Comparison of ENCODE assay signal across 10 cellular contexts in the genomic region with DNA sequence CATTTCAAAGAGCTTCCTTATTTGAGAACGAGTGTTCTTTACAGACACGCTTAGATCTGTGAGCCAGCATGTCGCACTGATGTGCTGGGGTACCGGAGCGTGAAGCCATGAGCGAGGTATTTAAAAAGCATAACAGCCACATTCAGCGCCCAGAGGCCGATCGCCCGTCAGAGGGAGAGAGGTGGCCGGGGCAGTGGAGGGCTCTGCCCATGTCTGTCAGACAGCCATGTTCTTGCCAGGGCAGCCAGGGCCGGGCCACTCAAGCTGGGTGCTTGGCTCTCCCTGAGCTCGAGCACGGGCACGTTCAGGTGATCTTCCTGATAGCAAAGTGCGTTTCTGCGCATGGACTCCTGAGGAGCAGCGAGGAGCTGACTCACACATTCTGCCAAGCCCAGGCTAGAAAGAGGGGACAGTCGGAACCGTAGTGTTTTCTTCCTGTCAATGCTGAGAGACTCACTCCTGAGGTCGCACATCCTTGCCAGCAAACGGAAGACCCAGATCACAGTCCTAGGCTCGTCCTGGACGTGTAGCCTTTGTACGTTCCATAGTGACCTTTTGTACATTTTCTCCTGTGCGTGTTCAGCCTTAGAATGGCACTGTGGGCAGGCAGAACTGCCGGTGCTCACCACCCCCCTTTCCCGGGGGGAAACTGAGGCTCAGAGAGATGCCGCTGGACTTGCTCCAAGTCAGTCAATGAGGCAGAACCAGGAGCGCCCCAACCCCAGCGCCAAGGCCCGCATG.
DNase-seq lines count a peak whose midpoint lies in the region; ATAC-seq and TF ChIP-seq lines count a peak whose summit lies in the region.
"Had no signal": no experiment of that assay in that cellular context is flagged by ENCODE, and none has a peak within 500 bp of the region (broad histone marks: within the 10 kb centered on the region; RNA-seq: fewer than 3 reads in every experiment).

No MANE protein-coding gene starts in this region.

- TF ChIP-seq EP300 in upper lobe of left lung (IDR thresholded peaks at IDR 0.05), result no peak

- H3K27ac ChIP-seq in epithelial cell of prostate, result no peak overlapping the region
- peak overlapping the region; percentile 68 for H3K27ac ChIP-seq in muscle layer of colon (ENCODE audit: low read depth, low read length)
- H3K27ac ChIP-seq in upper lobe of left lung, result no peak overlapping the region

- H3K4me1 ChIP-seq in muscle layer of colon (ENCODE audit: insufficient read depth, low read length) (peaks cover 30% of the 10 kb centered on the region), upper lobe of left lung (no peaks in the 10 kb centered on the region)

- DNase-seq in activated naive CD4-positive, alpha-beta T cell treated with anti-CD3 and anti-CD28 coated beads, Interleukin-2, amount 50 U/mL, for 16 hours, result peak; percentile 10
- DNase-seq in activated naive CD4-positive, alpha-beta T cell treated with anti-CD3 and anti-CD28 coated beads for 36 hours, result no peak
- DNase-seq in epithelial cell of prostate (ENCODE audit: low read depth, low spot score) (peak; percentile 12), upper lobe of left lung (peak; percentile 21 to 61), progenitor cell of endocrine pancreas (ENCODE audit: low spot score, unreplicated experiment) (no peak)
- DNase-seq: erythroblast, SHP77 treated with DMSO at 0.1 percent for 48 hours had no signal

- WGBS in upper lobe of left lung, 2 donors, result 94% methylated on average over 25 to 32 of the region's 32 CpGs

- H3K4me3 Mint-ChIP-seq in activated naive CD4-positive, alpha-beta T cell treated with anti-CD3 and anti-CD28 coated beads for 36 hours, result no peak overlapping the region
- H3K4me3 Mint-ChIP-seq in progenitor cell of endocrine pancreas (ENCODE audit: low read depth), result no peak overlapping the region

- H3K9ac ChIP-seq in muscle layer of colon (ENCODE audit: low read length), result peak overlapping the region; percentile 2

- H3K4me3 ChIP-seq in muscle layer of colon (ENCODE audit: low read depth in 1 of 2, low read length in 2 of 2) (peak overlapping the region in 1 of 2 donors; percentile 0), upper lobe of left lung (no peak overlapping the region)

- H3K9me3 ChIP-seq in muscle layer of colon (ENCODE audit: low read length), result no peaks in the 10 kb centered on the region
- H3K9me3 ChIP-seq in upper lobe of left lung, result peaks cover 5 to 17% (median 10%) of the 10 kb centered on the region in 4 donors

- no peak for TF ChIP-seq CTCF in upper lobe of left lung (IDR thresholded peaks at IDR 0.05)
- no peak for TF ChIP-seq CTCF in progenitor cell of endocrine pancreas (IDR thresholded peaks at IDR 0.05; ENCODE audit: unreplicated experiment)

- H3K9me3 Mint-ChIP-seq in activated naive CD4-positive, alpha-beta T cell treated with anti-CD3 and anti-CD28 coated beads for 36 hours, result peaks cover 32% of the 10 kb centered on the region
- H3K9me3 Mint-ChIP-seq in progenitor cell of endocrine pancreas (ENCODE audit: low read depth), result peaks cover 40% of the 10 kb centered on the region

- peaks cover 20% of the 10 kb centered on the region for H3K4me1 Mint-ChIP-seq in activated naive CD4-positive, alpha-beta T cell treated with anti-CD3 and anti-CD28 coated beads for 36 hours (ENCODE audit: low read depth)
- no peaks in the 10 kb centered on the region for H3K4me1 Mint-ChIP-seq in progenitor cell of endocrine pancreas (ENCODE audit: low read depth)

- no peaks in the 10 kb centered on the region for H3K36me3 ChIP-seq in muscle layer of colon (ENCODE audit: insufficient read depth, low read length)
- H3K36me3 ChIP-seq in upper lobe of left lung, result peaks cover 0 to 22% (median 7%) of the 10 kb centered on the region in 4 donors

- no peak overlapping the region for H3K27ac Mint-ChIP-seq in activated naive CD4-positive, alpha-beta T cell treated with anti-CD3 and anti-CD28 coated beads for 36 hours
- H3K27ac Mint-ChIP-seq in progenitor cell of endocrine pancreas, result no peak overlapping the region

- H3K27me3 ChIP-seq in muscle layer of colon (ENCODE audit: control insufficient read depth in 1 of 2, insufficient read depth in 2 of 2, low read length in 2 of 2) (no peaks in the 10 kb centered on the region), upper lobe of left lung (no peaks in the 10 kb centered on the region)

- peak in 1 of 2 donors; percentile 17 for ATAC-seq in upper lobe of left lung (ENCODE audit: low FRiP score in 2 of 2)
- no peak for ATAC-seq in GM18511 (IDR thresholded peaks at IDR 0.05; ENCODE audit: unreplicated experiment)
- ATAC-seq in GM21825 (IDR thresholded peaks at IDR 0.05; ENCODE audit: unreplicated experiment), result no peak

- intact Hi-C loops in activated naive CD4-positive, alpha-beta T cell treated with anti-CD3 and anti-CD28 coated beads for 36 hours (cut with micrococcal nuclease), result no loop called here

- H3K36me3 Mint-ChIP-seq in activated naive CD4-positive, alpha-beta T cell treated with anti-CD3 and anti-CD28 coated beads for 36 hours (ENCODE audit: low read depth), result peaks cover 61% of the 10 kb centered on the region
- H3K36me3 Mint-ChIP-seq in progenitor cell of endocrine pancreas (ENCODE audit: insufficient read depth), result peaks cover 11% of the 10 kb centered on the region

- no peak for TF ChIP-seq POLR2A in upper lobe of left lung (IDR thresholded peaks at IDR 0.05)

- no peaks in the 10 kb centered on the region for H3K27me3 Mint-ChIP-seq in activated naive CD4-positive, alpha-beta T cell treated with anti-CD3 and anti-CD28 coated beads for 36 hours (ENCODE audit: low read depth)
- H3K27me3 Mint-ChIP-seq in progenitor cell of endocrine pancreas, result no peaks in the 10 kb centered on the region

- CTCF ChIA-PET in activated naive CD4-positive, alpha-beta T cell treated with anti-CD3 and anti-CD28 coated beads for 36 hours (lab: Charles Lee), result no interaction called here

Comparison
In these comparisons a context has a peak if more than half of its experiments do, and no peak if none do; other contexts are left out.
1. DNase-seq: peak in activated naive CD4-positive, alpha-beta T cell treated with anti-CD3 and anti-CD28 coated beads, Interleukin-2, amount 50 U/mL, for 16 hours (single experiment), epithelial cell of prostate (single experiment) and upper lobe of left lung (2 of 2); none in activated naive CD4-positive, alpha-beta T cell treated with anti-CD3 and anti-CD28 coated beads for 36 hours (single experiment) and progenitor cell of endocrine pancreas (single experiment).